In the genomic region with DNA sequence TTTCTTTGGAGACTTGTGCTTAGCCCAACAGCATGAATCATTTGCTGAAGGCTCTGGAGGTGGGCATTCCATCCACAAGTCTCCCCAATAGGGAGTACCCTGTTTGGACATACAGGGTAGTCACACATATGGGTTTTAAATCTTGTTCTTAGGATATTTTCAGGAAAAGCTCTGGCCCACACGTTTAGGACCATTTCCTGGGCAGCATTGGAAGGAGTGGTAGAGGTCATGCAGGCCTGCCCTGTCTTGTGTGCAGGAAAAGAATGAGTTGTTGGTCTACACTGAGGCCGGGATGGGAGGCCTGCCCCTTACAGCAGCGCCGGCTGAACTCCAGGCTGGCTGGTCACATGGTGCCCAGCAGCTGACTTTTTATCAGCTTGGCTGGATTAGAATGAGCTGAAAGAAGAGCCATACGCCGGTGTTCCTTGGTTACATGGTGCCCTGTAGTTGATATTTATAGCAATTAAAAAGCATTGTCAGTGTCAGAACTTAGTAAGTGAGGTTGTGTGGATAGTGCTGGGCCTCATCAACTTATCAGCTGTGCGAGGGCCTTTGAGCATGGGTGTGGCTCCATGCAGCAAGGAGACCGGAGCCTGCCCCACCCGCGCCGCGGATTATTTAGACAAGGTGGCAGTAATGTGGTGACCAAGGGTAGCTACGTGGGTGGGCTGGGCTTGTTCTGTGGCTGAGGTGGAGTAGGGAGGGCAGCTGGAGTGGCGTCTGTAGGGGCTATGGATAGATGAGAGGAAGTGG, we compare ENCODE assay signal across 8 cellular contexts. TPM values are rescaled to one million over a fixed set of nuclear protein-coding genes. Genes with fewer than 3 reads are reported as not detected.
DNase-seq lines count a peak whose midpoint lies in the region; ATAC-seq and TF ChIP-seq lines count a peak whose summit lies in the region.

No MANE protein-coding gene starts in this region.

- no peak for DNase-seq in CD4-positive, CD25-positive, alpha-beta regulatory T cell
- peak; percentile 28 for DNase-seq in RPMI7951 (ENCODE audit: low read depth)
- peak; percentile 41 for DNase-seq in endodermal cell
- peak in 1 of 10 donors; percentile 12 for DNase-seq in naive thymus-derived CD8-positive, alpha-beta T cell
- DNase-seq in HPDE6-E6E7 (ENCODE audit: extremely low spot score) = no peak
- DNase-seq in WTC11 (ENCODE audit: low spot score) = no peak
- no peak for DNase-seq in middle frontal gyrus (ENCODE audit: extremely low spot score, low spot score)
- DNase-seq in NCI-H1436 (lab: John Stamatoyannopoulos, UW) = no peak

- ATAC-seq in CD4-positive, CD25-positive, alpha-beta regulatory T cell (ENCODE audit: low read depth in 2 of 2) = no peak
- no peak for ATAC-seq in naive thymus-derived CD8-positive, alpha-beta T cell
- no peak for ATAC-seq in WTC11

- H3K27ac ChIP-seq in CD4-positive, CD25-positive, alpha-beta regulatory T cell (ENCODE audit: insufficient read depth, low read length, poor library complexity, severe bottlenecking) = peak overlapping the region; percentile 98
- no peak overlapping the region for H3K27ac ChIP-seq in endodermal cell (ENCODE audit: low read depth, low read length)

- no peak overlapping the region for H3K9ac ChIP-seq in endodermal cell (ENCODE audit: extremely low read depth, low read length, poor library complexity, severe bottlenecking)

- H3K27me3 ChIP-seq in CD4-positive, CD25-positive, alpha-beta regulatory T cell (ENCODE audit: control insufficient read depth, insufficient read depth, low read length) = no peaks in the 10 kb centered on the region
- H3K27me3 ChIP-seq in endodermal cell (ENCODE audit: control insufficient read depth, insufficient read depth, low read length, poor library complexity, severe bottlenecking) = no peaks in the 10 kb centered on the region

- TF ChIP-seq CTCF in endodermal cell (conservative IDR thresholded peaks at IDR 0.05) = no peak
- no peak for TF ChIP-seq CTCF in WTC11 (IDR thresholded peaks at IDR 0.05)

- H3K4me1 ChIP-seq in CD4-positive, CD25-positive, alpha-beta regulatory T cell (ENCODE audit: control insufficient read depth, insufficient read depth, low read length, poor library complexity, severe bottlenecking) = peaks cover 100% of the 10 kb centered on the region
- no peaks in the 10 kb centered on the region for H3K4me1 ChIP-seq in endodermal cell (ENCODE audit: control insufficient read depth, insufficient read depth, low read length)

- H3K4me3 Mint-ChIP-seq in CD4-positive, CD25-positive, alpha-beta regulatory T cell = peak overlapping the region; percentile 29 to 86 (median 47)
- H3K4me3 Mint-ChIP-seq in endodermal cell = no peak overlapping the region
- H3K4me3 Mint-ChIP-seq in naive thymus-derived CD8-positive, alpha-beta T cell = no peak overlapping the region
- no peak overlapping the region for H3K4me3 Mint-ChIP-seq in WTC11

- CTCF ChIA-PET in WTC11 (lab: Charles Lee) = interaction anchor here (0.5 to 1.3 kb wide), 2 partner anchors 286 to 545 kb away, joined by 3 to 4 read pairs; no protein-coding TSS in a partner anchor

- no peaks in the 10 kb centered on the region for H3K27me3 Mint-ChIP-seq in CD4-positive, CD25-positive, alpha-beta regulatory T cell
- no peaks in the 10 kb centered on the region for H3K27me3 Mint-ChIP-seq in endodermal cell (ENCODE audit: insufficient read depth)
- H3K27me3 Mint-ChIP-seq in naive thymus-derived CD8-positive, alpha-beta T cell = no peaks in the 10 kb centered on the region
- H3K27me3 Mint-ChIP-seq in WTC11 (ENCODE audit: low read depth) = no peaks in the 10 kb centered on the region

- H3K36me3 Mint-ChIP-seq in CD4-positive, CD25-positive, alpha-beta regulatory T cell = peaks cover 20% of the 10 kb centered on the region
- H3K36me3 Mint-ChIP-seq in endodermal cell (ENCODE audit: low read depth) (peaks cover 12% of the 10 kb centered on the region), WTC11 (0 out of 2 replicates have a peak, but pooled peaks cover 3% of the 10 kb centered on the region)
- peaks cover 0 to 5% (median 2%) of the 10 kb centered on the region in 3 donors for H3K36me3 Mint-ChIP-seq in naive thymus-derived CD8-positive, alpha-beta T cell

- peak overlapping the region; percentile 97 to 100 (median 99) for H3K27ac Mint-ChIP-seq in CD4-positive, CD25-positive, alpha-beta regulatory T cell
- H3K27ac Mint-ChIP-seq in endodermal cell (no peak overlapping the region), WTC11 (no peak overlapping the region)
- peak overlapping the region; percentile 63 to 97 (median 90) for H3K27ac Mint-ChIP-seq in naive thymus-derived CD8-positive, alpha-beta T cell

- H3K4me1 Mint-ChIP-seq in CD4-positive, CD25-positive, alpha-beta regulatory T cell = peaks cover 28 to 100% (median 72%) of the 10 kb centered on the region in 4 donors
- peaks cover 37% of the 10 kb centered on the region for H3K4me1 Mint-ChIP-seq in endodermal cell
- H3K4me1 Mint-ChIP-seq in naive thymus-derived CD8-positive, alpha-beta T cell = peaks cover 41 to 99% (median 84%) of the 10 kb centered on the region in 4 donors
- peaks cover 66% of the 10 kb centered on the region for H3K4me1 Mint-ChIP-seq in WTC11

- POLR2A ChIA-PET in naive thymus-derived CD8-positive, alpha-beta T cell (lab: Charles Lee) = interaction anchor here (0.6 to 5.1 kb wide), 5 partner anchors 28 to 213 kb away, joined by 4 to 47 read pairs (median 4); a partner anchor contains a TSS
- POLR2A ChIA-PET in WTC11 (lab: Charles Lee) = no interaction called here

- no peaks in the 10 kb centered on the region for H3K9me3 Mint-ChIP-seq in CD4-positive, CD25-positive, alpha-beta regulatory T cell
- H3K9me3 Mint-ChIP-seq in endodermal cell (no peaks in the 10 kb centered on the region), WTC11 (no peaks in the 10 kb centered on the region)
- peaks cover 0 to 10% (median 0%) of the 10 kb centered on the region in 9 donors for H3K9me3 Mint-ChIP-seq in naive thymus-derived CD8-positive, alpha-beta T cell

- H3K36me3 ChIP-seq in CD4-positive, CD25-positive, alpha-beta regulatory T cell (ENCODE audit: control insufficient read depth, insufficient read depth, low read length) = peaks cover 4% of the 10 kb centered on the region
- H3K36me3 ChIP-seq in endodermal cell (ENCODE audit: control insufficient read depth, insufficient read depth, low read length) = no peaks in the 10 kb centered on the region

- H3K4me3 ChIP-seq in CD4-positive, CD25-positive, alpha-beta regulatory T cell (ENCODE audit: low read depth, low read length) = peak overlapping the region; percentile 44
- H3K4me3 ChIP-seq in endodermal cell (ENCODE audit: low read length) = no peak overlapping the region

- WGBS in endodermal cell (ENCODE audit: insufficient coverage in 1 of 2, insufficient read length in 1 of 2), 2 experiments = 93 to 98% methylated on average over 13 to 14 of the region's 14 CpGs

- no peaks in the 10 kb centered on the region for H3K9me3 ChIP-seq in CD4-positive, CD25-positive, alpha-beta regulatory T cell (ENCODE audit: control insufficient read depth in 2 of 2, low read length in 2 of 2)
- no peaks in the 10 kb centered on the region for H3K9me3 ChIP-seq in endodermal cell (ENCODE audit: control insufficient read depth, low read length)

TF ChIP-seq in WTC11, 78 proteins besides CTCF, POLR2A, EP300 and RAD21 (continues in another document):
- no peak for TF ChIP-seq ZNF423 (CRISPR knock-in tag; IDR thresholded peaks at IDR 0.05)
- TF ChIP-seq ZNF219 (CRISPR knock-in tag; IDR thresholded peaks at IDR 0.05; ENCODE audit: borderline replicate concordance) = no peak
- TF ChIP-seq, protein P1, sequence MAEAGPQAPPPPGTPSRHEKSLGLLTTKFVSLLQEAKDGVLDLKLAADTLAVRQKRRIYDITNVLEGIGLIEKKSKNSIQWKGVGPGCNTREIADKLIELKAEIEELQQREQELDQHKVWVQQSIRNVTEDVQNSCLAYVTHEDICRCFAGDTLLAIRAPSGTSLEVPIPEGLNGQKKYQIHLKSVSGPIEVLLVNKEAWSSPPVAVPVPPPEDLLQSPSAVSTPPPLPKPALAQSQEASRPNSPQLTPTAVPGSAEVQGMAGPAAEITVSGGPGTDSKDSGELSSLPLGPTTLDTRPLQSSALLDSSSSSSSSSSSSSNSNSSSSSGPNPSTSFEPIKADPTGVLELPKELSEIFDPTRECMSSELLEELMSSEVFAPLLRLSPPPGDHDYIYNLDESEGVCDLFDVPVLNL (CRISPR knock-in tag; IDR thresholded peaks at IDR 0.05; ENCODE audit: borderline replicate concordance, low read depth) = no peak

RNA-seq across cellular contexts. Expression of a gene that starts 28.6 kb away (rescaled TPM):
- 157 TPM for total RNA-seq in CD4-positive, CD25-positive, alpha-beta regulatory T cell
- 100 to 1,000 TPM in 1 of 4 donors, 10 to 100 TPM in 3; 56.4 to 102 (median 72.8) TPM for polyA plus RNA-seq in CD4-positive, CD25-positive, alpha-beta regulatory T cell
- 43.0 and 47.9 TPM in 2 replicates for total RNA-seq in RPMI7951 (2014; rRNA removed; shearing (Covaris generic))
- total RNA-seq in endodermal cell (10 to 100 TPM; 82.5 to 96.0 TPM), WTC11 (2021) (79.6 to 90.5 TPM (median 89.7 TPM) in 3 replicates)
- polyA plus RNA-seq in endodermal cell (2013, experiment 1 of 2) = 42.6 TPM
- polyA plus RNA-seq in endodermal cell (2013, experiment 2 of 2) = 42.7 TPM
- total RNA-seq in naive thymus-derived CD8-positive, alpha-beta T cell = 10 to 100 TPM; 66.0 to 67.5 TPM
- polyA plus RNA-seq in naive thymus-derived CD8-positive, alpha-beta T cell = 10 to 100 TPM; 23.9 to 30.6 (median 25.6) TPM

RNA-seq across cellular contexts. Expression of a gene that starts 53.0 kb away (rescaled TPM):
- 97.5 TPM for total RNA-seq in CD4-positive, CD25-positive, alpha-beta regulatory T cell
- polyA plus RNA-seq in CD4-positive, CD25-positive, alpha-beta regulatory T cell = 10 to 100 TPM; 67.6 to 85.4 (median 74.9) TPM
- 232 and 263 TPM in 2 replicates for total RNA-seq in RPMI7951 (2014; rRNA removed; shearing (Covaris generic))
- total RNA-seq in endodermal cell (100 to 1,000 TPM in 1 of 2 donors, 10 to 100 TPM in 1; 75.4 to 109 TPM), WTC11 (2021) (58.6 to 61.9 TPM (median 60.9 TPM) in 3 replicates)
- polyA plus RNA-seq in endodermal cell (2013, experiment 1 of 2) = 105 TPM
- 95.6 TPM for polyA plus RNA-seq in endodermal cell (2013, experiment 2 of 2)
- 100 to 1,000 TPM; 109 to 110 TPM for total RNA-seq in naive thymus-derived CD8-positive, alpha-beta T cell
- polyA plus RNA-seq in naive thymus-derived CD8-positive, alpha-beta T cell = 10 to 100 TPM; 61.4 to 80.4 (median 71.8) TPM

Comparison
In these comparisons a context has a peak if more than half of its experiments do, and no peak if none do; other contexts are left out.
1. DNase-seq: peak in RPMI7951 (single experiment) and endodermal cell (single experiment); none in CD4-positive, CD25-positive, alpha-beta regulatory T cell (0 of 3), HPDE6-E6E7 (single experiment), WTC11 (single experiment), middle frontal gyrus (single experiment) and NCI-H1436 (single experiment).
2. H3K27ac Mint-ChIP-seq: peak in CD4-positive, CD25-positive, alpha-beta regulatory T cell (3 of 3) and naive thymus-derived CD8-positive, alpha-beta T cell (10 of 10); none in endodermal cell (single experiment) and WTC11 (single experiment).
3. H3K4me3 Mint-ChIP-seq: peak in CD4-positive, CD25-positive, alpha-beta regulatory T cell (4 of 4); none in endodermal cell (single experiment), naive thymus-derived CD8-positive, alpha-beta T cell (0 of 10) and WTC11 (single experiment).